ENCODE assay signal across 18 cellular contexts in the genomic region with DNA sequence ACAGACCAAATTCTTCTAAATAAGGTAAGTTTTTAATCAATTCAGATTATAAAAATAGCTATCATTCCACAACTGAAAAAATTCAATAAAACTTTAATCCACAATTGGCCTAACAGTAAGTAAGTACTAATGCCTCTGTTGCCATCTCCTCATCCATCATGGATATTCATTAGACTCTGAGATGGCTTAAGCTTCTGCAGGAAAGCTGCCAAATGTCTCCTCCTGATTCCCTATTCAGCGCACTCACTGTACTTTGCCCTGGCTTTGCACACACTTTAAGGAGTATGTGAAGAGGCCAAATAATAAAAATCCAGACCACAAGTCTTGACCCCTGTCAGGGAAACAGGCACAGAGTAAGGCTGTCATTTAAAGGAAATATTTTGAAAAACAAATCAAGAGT.
"Had no signal": no experiment of that assay in that cellular context is flagged by ENCODE, and none has a peak within 500 bp of the region (broad histone marks: within the 10 kb centered on the region; RNA-seq: fewer than 3 reads in every experiment).

No MANE protein-coding gene starts in this region.

- FAIRE-seq: bronchial epithelial cell had no signal

- H3K27me3 Mint-ChIP-seq: activated CD8-positive, alpha-beta memory T cell treated with anti-CD3 and anti-CD28 coated beads, Interleukin-2, amount 10 ng/mL, durations not matched to agents 7 days and 5 days; stimulated activated memory B cell treated with anti-CD40 and anti-IgM and Interleukin-4, amounts not matched to agents 10 μg/mL and 1 μg/mL and 100 μg/mL, for 72 hours had no signal

- ATAC-seq: activated CD8-positive, alpha-beta memory T cell treated with anti-CD3 and anti-CD28 coated beads, Interleukin-2, amount 10 ng/mL, durations not matched to agents 7 days and 5 days; activated naive CD4-positive, alpha-beta T cell treated with anti-CD3 and anti-CD28 coated beads, Interleukin-2, amount 50 U/mL, for 72 hours; activated T-cell treated with anti-CD3 and anti-CD28 coated beads, Interleukin-2, amount 50 U/mL, for 4 hours; heart left ventricle; left lung; stimulated activated memory B cell treated with anti-CD40 and anti-IgM and Interleukin-4, amounts not matched to agents 10 μg/mL and 1 μg/mL and 100 μg/mL, for 72 hours had no signal

- H3K27me3 ChIP-seq: heart left ventricle, left lung, right atrium auricular region, tibial nerve had no signal

- H3K9me3 Mint-ChIP-seq: activated naive CD4-positive, alpha-beta T cell treated with anti-CD3 and anti-CD28 coated beads, Interleukin-2, amount 50 U/mL, for 72 hours; activated T-cell treated with anti-CD3 and anti-CD28 coated beads, Interleukin-2, amount 50 U/mL, for 4 hours; neural crest cell; stimulated activated memory B cell treated with anti-CD40 and anti-IgM and Interleukin-4, amounts not matched to agents 10 μg/mL and 1 μg/mL and 100 μg/mL, for 72 hours had no signal

- H3K4me1 ChIP-seq: heart left ventricle, left lung, parathyroid adenoma, right atrium auricular region, tibial nerve had no signal

- H3K4me3 Mint-ChIP-seq: activated CD8-positive, alpha-beta memory T cell treated with anti-CD3 and anti-CD28 coated beads, Interleukin-2, amount 10 ng/mL, durations not matched to agents 7 days and 5 days; activated T-cell treated with anti-CD3 and anti-CD28 coated beads, Interleukin-2, amount 50 U/mL, for 4 hours; neural crest cell; stimulated activated memory B cell treated with anti-CD40 and anti-IgM and Interleukin-4, amounts not matched to agents 10 μg/mL and 1 μg/mL and 100 μg/mL, for 72 hours had no signal

- H3K9me3 ChIP-seq: heart left ventricle, left lung, right atrium auricular region, tibial nerve had no signal

- H3K79me2 ChIP-seq: parathyroid adenoma had no signal

- H2AFZ ChIP-seq: parathyroid adenoma had no signal

- H3K4me1 Mint-ChIP-seq: activated CD8-positive, alpha-beta memory T cell treated with anti-CD3 and anti-CD28 coated beads, Interleukin-2, amount 10 ng/mL, durations not matched to agents 7 days and 5 days; neural crest cell; stimulated activated memory B cell treated with anti-CD40 and anti-IgM and Interleukin-4, amounts not matched to agents 10 μg/mL and 1 μg/mL and 100 μg/mL, for 72 hours had no signal

- DNase-seq: activated CD4-positive, alpha-beta T cell treated with anti-CD3 and anti-CD28 coated beads for 1 hour; activated CD4-positive, alpha-beta T cell treated with anti-CD3 and anti-CD28 coated beads, Interleukin-2, amount 50 U/mL, for 48 hours; activated CD8-positive, alpha-beta memory T cell treated with anti-CD3 and anti-CD28 coated beads, Interleukin-2, amount 10 ng/mL, durations not matched to agents 7 days and 5 days; activated effector memory CD4-positive, alpha-beta T cell treated with anti-CD3 and anti-CD28 coated beads, Interleukin-2, amount 50 U/mL, for 16 hours; activated T-cell treated with anti-CD3 and anti-CD28 coated beads, Interleukin-2, amount 50 U/mL, for 4 hours; foreskin melanocyte; heart left ventricle; left lung; mesendoderm; SW 1271 had no signal

- H3K27ac ChIP-seq: heart left ventricle, left lung, parathyroid adenoma, right atrium auricular region, skin epidermis, tibial nerve had no signal

- H3K4me3 ChIP-seq: heart left ventricle, left lung, right atrium auricular region, skin epidermis, tibial nerve had no signal

- H3K27ac Mint-ChIP-seq: activated CD8-positive, alpha-beta memory T cell treated with anti-CD3 and anti-CD28 coated beads, Interleukin-2, amount 10 ng/mL, durations not matched to agents 7 days and 5 days; stimulated activated memory B cell treated with anti-CD40 and anti-IgM and Interleukin-4, amounts not matched to agents 10 μg/mL and 1 μg/mL and 100 μg/mL, for 72 hours had no signal
